1 cellular context compared by ENCODE assay signal in genomic region chr19:1945899-1946298, GRCh38.
TF ChIP-seq lines count a peak whose summit lies in the region.

No MANE protein-coding gene starts in this region.

TF ChIP-seq in GM12878, 131 proteins besides CTCF, POLR2A, EP300 and RAD21 (continued from another document):
- no peak for TF ChIP-seq ESRRA (IDR thresholded peaks at IDR 0.05; ENCODE audit: low read length)
- TF ChIP-seq MEF2A (IDR thresholded peaks at IDR 0.05; ENCODE audit: insufficient read depth, low read depth, low read length): no peak
- no peak for TF ChIP-seq ZBTB40 (IDR thresholded peaks at IDR 0.05; ENCODE audit: borderline replicate concordance)
- TF ChIP-seq HSF1 (IDR thresholded peaks at IDR 0.05; ENCODE audit: low read depth, low read length): no peak
- TF ChIP-seq RUNX3 (IDR thresholded peaks at IDR 0.05; ENCODE audit: low read length): no peak
- no peak for TF ChIP-seq SIX5 (IDR thresholded peaks at IDR 0.05; ENCODE audit: low read depth, low read length, severe bottlenecking)
- TF ChIP-seq IRF5 (IDR thresholded peaks at IDR 0.05; ENCODE audit: borderline replicate concordance): no peak
- TF ChIP-seq STAT1 (conservative IDR thresholded peaks at IDR 0.05): no peak
- no peak for TF ChIP-seq PKNOX1 (IDR thresholded peaks at IDR 0.05)
- 0 out of 2 replicates have a peak, but pooled peaks have one; percentile 19 for TF ChIP-seq EED (IDR thresholded peaks at IDR 0.05; ENCODE audit: low read depth)
- TF ChIP-seq TAF1 (IDR thresholded peaks at IDR 0.05; ENCODE audit: borderline replicate concordance, low read depth, low read length): no peak
- no peak for TF ChIP-seq SPI1 (IDR thresholded peaks at IDR 0.05; ENCODE audit: borderline replicate concordance, insufficient read depth, low read depth, low read length)
- no peak for TF ChIP-seq SUPT20H (IDR thresholded peaks at IDR 0.05; ENCODE audit: borderline replicate concordance, control insufficient read depth, low read depth, low read length)
- TF ChIP-seq CREM (IDR thresholded peaks at IDR 0.05; ENCODE audit: low read depth): no peak
- TF ChIP-seq IKZF1 (conservative IDR thresholded peaks at IDR 0.05): peak; percentile 65
- TF ChIP-seq ZBTB33 (IDR thresholded peaks at IDR 0.05): peak; percentile 79; the same call in 1 of the 2 replicates
- TF ChIP-seq ETV6 (conservative IDR thresholded peaks at IDR 0.05 in 1 of 2, IDR thresholded peaks at IDR 0.05 in 1 of 2; ENCODE audit: borderline replicate concordance in 1 of 2, low read depth in 1 of 2): no peak
- no peak for TF ChIP-seq BRCA1 (IDR thresholded peaks at IDR 0.05; ENCODE audit: low read depth, low read length)
- no peak for TF ChIP-seq BCLAF1 (IDR thresholded peaks at IDR 0.05)
- TF ChIP-seq LARP7 (IDR thresholded peaks at IDR 0.05): no peak
